Comparison of ENCODE assay signal across 8 cellular contexts in genomic region chr3:179071161-179071568, GRCh38. TPM values are rescaled to one million over a fixed set of nuclear protein-coding genes. Genes with fewer than 3 reads are reported as not detected.
DNase-seq lines count a peak whose midpoint lies in the region; TF ChIP-seq lines count a peak whose summit lies in the region.

No MANE protein-coding gene starts in this region.

- H3K9me2 ChIP-seq in GM23248 (ENCODE audit: insufficient read depth) = no peaks in the 10 kb centered on the region
- no peaks in the 10 kb centered on the region for H3K9me2 ChIP-seq in Karpas-422 (replicated peaks; ENCODE audit: insufficient read depth, low read length)

- H3K79me2 ChIP-seq in GM23248 (ENCODE audit: insufficient read depth) (peaks cover 53% of the 10 kb centered on the region), Karpas-422 (ENCODE audit: low read length) (peaks cover 7% of the 10 kb centered on the region; the same call in 1 of the 2 replicates)

- H3K27me3 ChIP-seq in GM23248 (replicated peaks; ENCODE audit: insufficient read depth) (no peaks in the 10 kb centered on the region), Karpas-422 (ENCODE audit: low read length) (no peaks in the 10 kb centered on the region)

- no peaks in the 10 kb centered on the region for H3K9me3 ChIP-seq in GM23248 (ENCODE audit: low read depth)
- H3K9me3 ChIP-seq in Karpas-422 (ENCODE audit: low read length) = no peaks in the 10 kb centered on the region

- DNase-seq in GM10266 (ENCODE audit: extremely low spot score) (peak; percentile 82), GM23248 (peak; percentile 69), Karpas-422 (peak; percentile 66), dermis blood vessel endothelial cell (peak; percentile 59), mucosa of gallbladder (ENCODE audit: low spot score) (peak; percentile 11), AG20443 (ENCODE audit: low spot score) (no peak)
- DNase-seq in activated CD4-positive, alpha-beta T cell treated with anti-CD3 and anti-CD28 coated beads for 4 hours = peak; percentile 62 to 71
- DNase-seq in stimulated activated CD8-positive, alpha-beta memory T cell treated with anti-CD3 and anti-CD28 coated beads, Interleukin-7, amount 100 ng/mL, for 48 hours (ENCODE audit: extremely low read depth in 1 of 2, low read depth in 1 of 2) = peak; percentile 10 to 15

- 0 out of 2 replicates have a peak, but pooled peaks cover 4% of the 10 kb centered on the region for H3F3A ChIP-seq in GM23248 (ENCODE audit: insufficient read depth)

- H3K36me3 ChIP-seq in GM23248 (ENCODE audit: low read depth) (peaks cover 11% of the 10 kb centered on the region), Karpas-422 (ENCODE audit: insufficient read depth, low read length) (no peaks in the 10 kb centered on the region)

- H3K4me1 ChIP-seq in GM23248 (ENCODE audit: insufficient read depth) (peaks cover 14% of the 10 kb centered on the region), Karpas-422 (ENCODE audit: low read length) (peaks cover 31% of the 10 kb centered on the region)

- H2AFZ ChIP-seq in GM23248 = peak overlapping the region; percentile 90
- peak overlapping the region; percentile 93 for H2AFZ ChIP-seq in Karpas-422 (ENCODE audit: low read length)

- no peak for TF ChIP-seq CTCF in GM10266 (IDR thresholded peaks at IDR 0.05; ENCODE audit: control insufficient read depth, insufficient read depth, low read depth, missing control alignments)

- in situ Hi-C loops in GM23248 (cut with MboI) = no loop called here

- H3K4me2 ChIP-seq in GM23248 (ENCODE audit: unreplicated experiment) (peak overlapping the region; percentile 99), Karpas-422 (ENCODE audit: low read depth, low read length, poor library complexity, severe bottlenecking) (peak overlapping the region; percentile 90)

- H4K20me1 ChIP-seq in GM23248 (ENCODE audit: insufficient read depth) (no peaks in the 10 kb centered on the region), Karpas-422 (ENCODE audit: insufficient read depth, low read depth, low read length) (no peaks in the 10 kb centered on the region)

- H3K27ac ChIP-seq in GM23248 (peak overlapping the region; percentile 84), Karpas-422 (ENCODE audit: low read length) (no peak overlapping the region)

- 5% methylated on average over 20 to 21 of the region's 21 CpGs for WGBS in GM23248 (ENCODE audit: low coverage in 1 of 2, low lambda C conversion rate in 2 of 2, missing lambda C conversion rate in 2 of 2), 2 experiments

- H3K4me3 ChIP-seq in GM23248 = peak overlapping the region; percentile 85
- peak overlapping the region; percentile 93 for H3K4me3 ChIP-seq in Karpas-422 (ENCODE audit: low read length)

- H3K9ac ChIP-seq in GM23248 = peak overlapping the region; percentile 86
- H3K9ac ChIP-seq in Karpas-422 (ENCODE audit: low read length) = peak overlapping the region; percentile 90

RNA-seq across cellular contexts. Expression of gene ZMAT3, which starts 0.4 kb away (rescaled TPM):
- 23.6 and 24.8 TPM in 2 replicates for total RNA-seq in GM23248 (2014; rRNA removed; shearing (Covaris generic))
- polyA plus RNA-seq in GM23248 (2016; fragmentation: Nextera tagmentation; extraction: Ambion mirVana) = 37.8 and 40.1 TPM in 2 replicates
- total RNA-seq in Karpas-422 (2014; rRNA removed; shearing (Covaris generic); ENCODE audit: low replicate concordance) = 4.1 and 11.9 TPM in 2 replicates
- total RNA-seq in dermis blood vessel endothelial cell = 21.8 and 34.4 TPM in 2 replicates
- 21.8 TPM for total RNA-seq in mucosa of gallbladder
